In genomic region chr1:202564958-202565497, GRCh38 we compare ENCODE assay signal across 20 cellular contexts.
DNase-seq lines count a peak whose midpoint lies in the region; ATAC-seq and TF ChIP-seq lines count a peak whose summit lies in the region.
"Had no signal": no experiment of that assay in that cellular context is flagged by ENCODE, and none has a peak within 500 bp of the region (broad histone marks: within the 10 kb centered on the region; RNA-seq: fewer than 3 reads in every experiment).

No MANE protein-coding gene starts in this region.

- ATAC-seq in Right ventricle myocardium superior (ENCODE audit: poor library complexity) (no peak), gastroesophageal sphincter (no peak), aorta (ENCODE audit: low FRiP score) (no peak), HG03025 (IDR thresholded peaks at IDR 0.05; ENCODE audit: low FRiP score, unreplicated experiment) (no peak), left colon (no peak)

- H3K27me3 Mint-ChIP-seq in activated naive CD4-positive, alpha-beta T cell treated with anti-CD3 and anti-CD28 coated beads for 36 hours (ENCODE audit: low read depth) = no peaks in the 10 kb centered on the region
- H3K27me3 Mint-ChIP-seq: activated CD4-positive, alpha-beta memory T cell treated with anti-CD3 and anti-CD28 coated beads for 36 hours; activated T-cell treated with anti-CD3 and anti-CD28 coated beads, Interleukin-2, amount 50 U/mL, for 24 hours had no signal

- TF ChIP-seq EP300 in gastroesophageal sphincter (IDR thresholded peaks at IDR 0.05) = no peak
- TF ChIP-seq EP300 in sigmoid colon (IDR thresholded peaks at IDR 0.05) = no peak

- H3K4me1 ChIP-seq in right atrium auricular region (peaks cover 0 to 93% of the 10 kb centered on the region in 2 donors), gastroesophageal sphincter (peaks cover 55 to 100% (median 69%) of the 10 kb centered on the region in 3 donors), sigmoid colon (peaks cover 0 to 98% (median 97%) of the 10 kb centered on the region in 4 donors), aorta (ENCODE audit: control insufficient read depth in 1 of 2, insufficient read depth in 2 of 2, low read length in 2 of 2) (peaks cover 14 to 31% of the 10 kb centered on the region in 2 donors)

- H3K9me3 Mint-ChIP-seq in activated naive CD4-positive, alpha-beta T cell treated with anti-CD3 and anti-CD28 coated beads for 36 hours = no peaks in the 10 kb centered on the region
- H3K9me3 Mint-ChIP-seq: activated CD4-positive, alpha-beta memory T cell treated with anti-CD3 and anti-CD28 coated beads for 36 hours; activated T-cell treated with anti-CD3 and anti-CD28 coated beads, Interleukin-2, amount 50 U/mL, for 24 hours had no signal

- no peak overlapping the region for H3K4me3 Mint-ChIP-seq in activated naive CD4-positive, alpha-beta T cell treated with anti-CD3 and anti-CD28 coated beads for 36 hours
- H3K4me3 Mint-ChIP-seq: activated CD4-positive, alpha-beta memory T cell treated with anti-CD3 and anti-CD28 coated beads for 36 hours; activated T-cell treated with anti-CD3 and anti-CD28 coated beads, Interleukin-2, amount 50 U/mL, for 24 hours had no signal

- CTCF ChIA-PET in activated naive CD4-positive, alpha-beta T cell treated with anti-CD3 and anti-CD28 coated beads for 36 hours (lab: Charles Lee) = interaction anchor here (0.6 kb wide), 1 partner anchor 223 kb away, joined by 6 read pairs; no protein-coding TSS in a partner anchor

- 66 to 74% methylated on average over 2 of the region's 2 CpGs for WGBS in gastroesophageal sphincter (ENCODE audit: low coverage in 1 of 2), 2 donors
- WGBS in sigmoid colon, 2 donors = 90 to 91% methylated on average over 2 of the region's 2 CpGs
- WGBS in aorta, 2 donors = 38 to 41% methylated on average over 2 of the region's 2 CpGs

- H3K9me3 ChIP-seq in right atrium auricular region = no peaks in the 10 kb centered on the region
- no peaks in the 10 kb centered on the region for H3K9me3 ChIP-seq in gastroesophageal sphincter
- H3K9me3 ChIP-seq in sigmoid colon = no peaks in the 10 kb centered on the region
- no peaks in the 10 kb centered on the region for H3K9me3 ChIP-seq in aorta (ENCODE audit: control insufficient read depth, low read length)
- H3K9me3 ChIP-seq: mucosa of descending colon had no signal

- H3K4me3 ChIP-seq in right atrium auricular region (no peak overlapping the region), gastroesophageal sphincter (no peak overlapping the region), sigmoid colon (no peak overlapping the region), aorta (ENCODE audit: low read length in 2 of 2) (no peak overlapping the region)
- H3K4me3 ChIP-seq: mucosa of descending colon had no signal

- DNase-seq in right atrium auricular region (ENCODE audit: low spot score) = no peak
- DNase-seq in Right ventricle myocardium superior = no peak
- no peak for DNase-seq in sigmoid colon
- DNase-seq in aorta = no peak
- no peak for DNase-seq in activated naive CD4-positive, alpha-beta T cell treated with anti-CD3 and anti-CD28 coated beads for 36 hours
- no peak for DNase-seq in left colon
- DNase-seq: activated CD4-positive, alpha-beta memory T cell treated with anti-CD3 and anti-CD28 coated beads for 36 hours; activated naive CD4-positive, alpha-beta T cell treated with anti-CD3 and anti-CD28 coated beads, Interleukin-2, amount 50 U/mL, for 16 hours; activated T-cell treated with anti-CD3 and anti-CD28 coated beads, Interleukin-2, amount 50 U/mL, for 24 hours; cortex of kidney; hypothalamus; mucosa of descending colon; NCI-H1694; NCI-H226; NK-92 treated with Interleukin-12 subunit alpha and Interleukin-12 subunit beta, amount 100 ng/mL, for 24 hours; occipital lobe; stimulated activated CD4-positive, alpha-beta T cell treated with anti-CD3 and anti-CD28 coated beads, Interleukin-4, amount 100 ng/mL, for 4 hours had no signal

- intact Hi-C loops in Right ventricle myocardium superior (cut with DNase I) (no loop called here), sigmoid colon (cut with DNase I) (no loop called here), aorta (cut with DNase I) (loop anchor here (2.0 to 5.0 kb wide), 2 partner anchors 14 to 58 kb away; no protein-coding TSS in a partner anchor), left colon (cut with DNase I, micrococcal nuclease) (no loop called here)
- intact Hi-C loops in activated naive CD4-positive, alpha-beta T cell treated with anti-CD3 and anti-CD28 coated beads for 36 hours (cut with micrococcal nuclease) = no loop called here

- no peak for TF ChIP-seq CTCF in right atrium auricular region (IDR thresholded peaks at IDR 0.05)
- no peak for TF ChIP-seq CTCF in gastroesophageal sphincter (IDR thresholded peaks at IDR 0.05)
- no peak for TF ChIP-seq CTCF in sigmoid colon (IDR thresholded peaks at IDR 0.05)

- H3K27ac ChIP-seq in right atrium auricular region (peak overlapping the region; percentile 1 to 75), gastroesophageal sphincter (peak overlapping the region; percentile 77 to 93 (median 86)), sigmoid colon (peak overlapping the region; percentile 78 to 94 (median 85)), aorta (ENCODE audit: low read depth in 1 of 2, low read length in 2 of 2) (peak overlapping the region; percentile 64 to 82)
- H3K27ac ChIP-seq: RWPE1 had no signal

- H3K36me3 ChIP-seq in right atrium auricular region (peaks cover 68% of the 10 kb centered on the region), gastroesophageal sphincter (peaks cover 8 to 62% of the 10 kb centered on the region in 2 donors), sigmoid colon (peaks cover 4 to 64% (median 36%) of the 10 kb centered on the region in 4 donors), aorta (ENCODE audit: control insufficient read depth in 1 of 2, insufficient read depth in 2 of 2, low read length in 1 of 2) (peaks cover 9 to 16% of the 10 kb centered on the region in 2 donors)

- H3K27me3 ChIP-seq in right atrium auricular region = no peaks in the 10 kb centered on the region
- no peaks in the 10 kb centered on the region for H3K27me3 ChIP-seq in gastroesophageal sphincter
- no peaks in the 10 kb centered on the region for H3K27me3 ChIP-seq in sigmoid colon
- no peaks in the 10 kb centered on the region for H3K27me3 ChIP-seq in aorta (ENCODE audit: control insufficient read depth in 1 of 2, insufficient read depth in 2 of 2, low read length in 1 of 2)

- H3K4me1 Mint-ChIP-seq in activated naive CD4-positive, alpha-beta T cell treated with anti-CD3 and anti-CD28 coated beads for 36 hours (ENCODE audit: low read depth) = peaks cover 9% of the 10 kb centered on the region

- no peak overlapping the region for H3K27ac Mint-ChIP-seq in activated naive CD4-positive, alpha-beta T cell treated with anti-CD3 and anti-CD28 coated beads for 36 hours
- H3K27ac Mint-ChIP-seq: activated CD4-positive, alpha-beta memory T cell treated with anti-CD3 and anti-CD28 coated beads for 36 hours; activated T-cell treated with anti-CD3 and anti-CD28 coated beads, Interleukin-2, amount 50 U/mL, for 24 hours had no signal

- H3K36me3 Mint-ChIP-seq in activated naive CD4-positive, alpha-beta T cell treated with anti-CD3 and anti-CD28 coated beads for 36 hours (ENCODE audit: low read depth) = peaks cover 3% of the 10 kb centered on the region

- no peak for TF ChIP-seq POLR2A in gastroesophageal sphincter (IDR thresholded peaks at IDR 0.05)
- TF ChIP-seq POLR2A in sigmoid colon (IDR thresholded peaks at IDR 0.05) = no peak

Comparison
In these comparisons a context has a peak if more than half of its experiments do, and no peak if none do; other contexts are left out.
1. intact Hi-C loops: an anchor here in aorta (2.0 to 5.0 kb wide); none called in Right ventricle myocardium superior, sigmoid colon, activated naive CD4-positive, alpha-beta T cell treated with anti-CD3 and anti-CD28 coated beads for 36 hours and left colon.